In genomic region chr9:133385452-133385851, GRCh38 we compare ENCODE assay signal across 16 cellular contexts. TPM values are rescaled to one million over a fixed set of nuclear protein-coding genes. Genes with fewer than 3 reads are reported as not detected.
A peak's percentile ranks its signal among the peaks of the same experiment; 100 is the strongest.
DNase-seq lines count a peak whose midpoint lies in the region; TF ChIP-seq lines count a peak whose summit lies in the region.
"Had no signal": no experiment of that assay in that cellular context is flagged by ENCODE, and none has a peak within 500 bp of the region (broad histone marks: within the 10 kb centered on the region; RNA-seq: fewer than 3 reads in every experiment).

No MANE protein-coding gene starts in this region.

- no peaks in the 10 kb centered on the region for H3K9me3 ChIP-seq in tibial nerve
- H3K9me3 ChIP-seq: HAP-1 had no signal

- no peak for TF ChIP-seq CTCF in tibial nerve (IDR thresholded peaks at IDR 0.05)

- no peak for TF ChIP-seq POLR2A in tibial nerve (IDR thresholded peaks at IDR 0.05)

- no peak overlapping the region for H3K4me3 ChIP-seq in tibial nerve
- H3K4me3 ChIP-seq: HAP-1 had no signal

- 86 to 88% methylated on average over 13 to 14 of the region's 14 CpGs for WGBS in tibial nerve, 2 donors

- H3K4me1 ChIP-seq in tibial nerve: no peaks in the 10 kb centered on the region
- H3K4me1 ChIP-seq: HAP-1 had no signal

- H3K27me3 ChIP-seq in tibial nerve: no peaks in the 10 kb centered on the region

- no peak for TF ChIP-seq EP300 in tibial nerve (IDR thresholded peaks at IDR 0.05)

- peak overlapping the region; percentile 79 for H3K27ac ChIP-seq in angular gyrus (ENCODE audit: low read depth, low read length)
- peak overlapping the region; percentile 49 for H3K27ac ChIP-seq in cingulate gyrus (ENCODE audit: low read depth, low read length)
- no peak overlapping the region for H3K27ac ChIP-seq in tibial nerve

- DNase-seq in occipital lobe (lab: John Stamatoyannopoulos, UW) (peak; percentile 51), superior temporal gyrus (ENCODE audit: extremely low spot score) (peak; percentile 27), tibial nerve (ENCODE audit: low spot score in 2 of 2) (no peak), NK-92 (lab: John Stamatoyannopoulos, UW; ENCODE audit: unreplicated experiment) (no peak), RKO (ENCODE audit: low spot score) (no peak), LoVo (ENCODE audit: low spot score) (no peak)
- DNase-seq: C1 segment of cervical spinal cord, Calu3, COR-L47, DMS53, DMS79 treated with DMSO at 0.1 percent for 48 hours, GF-D8, GOT3 had no signal

- no peaks in the 10 kb centered on the region for H3K36me3 ChIP-seq in tibial nerve
- H3K36me3 ChIP-seq: HAP-1 had no signal

RNA-seq across cellular contexts. Expression of gene STKLD1, which starts 9.3 kb away (rescaled TPM):
- 1.6 TPM for total RNA-seq in occipital lobe
- total RNA-seq in tibial nerve: 1 to 10 TPM in 1 of 4 donors, under 1 TPM in 3; 0.22 to 1.0 (median 0.69) TPM

RNA-seq across cellular contexts. Expression of gene SURF4, which starts 9.6 kb away (rescaled TPM):
- total RNA-seq in occipital lobe (88.6 TPM), tibial nerve (100 to 1,000 TPM; 102 to 213 (median 123) TPM)

RNA-seq across cellular contexts. Expression of gene SURF2, which starts 29.1 kb away (rescaled TPM):
- total RNA-seq in occipital lobe (9.7 TPM), tibial nerve (10 to 100 TPM; 12.2 to 24.3 (median 23.0) TPM)

RNA-seq across cellular contexts. Expression of gene SURF1, which starts 29.2 kb away (rescaled TPM):
- total RNA-seq in occipital lobe (11.1 TPM), tibial nerve (10 to 100 TPM; 35.0 to 59.4 (median 41.6) TPM)

RNA-seq across cellular contexts. Expression of gene REXO4, which starts 32.4 kb away (rescaled TPM):
- total RNA-seq in occipital lobe: 15.1 TPM
- 10 to 100 TPM; 17.9 to 27.0 (median 22.7) TPM for total RNA-seq in tibial nerve

Comparison
In these comparisons a context has a peak if more than half of its experiments do, and no peak if none do; other contexts are left out.
1. H3K27ac ChIP-seq: peak in angular gyrus (single experiment) and cingulate gyrus (single experiment); none in tibial nerve (0 of 4).
2. DNase-seq: peak in occipital lobe (single experiment) and superior temporal gyrus (single experiment); none in tibial nerve (0 of 2), NK-92 (single experiment), RKO (single experiment) and LoVo (single experiment).